Comparison of ENCODE assay signal across 19 cellular contexts in the genomic region with DNA sequence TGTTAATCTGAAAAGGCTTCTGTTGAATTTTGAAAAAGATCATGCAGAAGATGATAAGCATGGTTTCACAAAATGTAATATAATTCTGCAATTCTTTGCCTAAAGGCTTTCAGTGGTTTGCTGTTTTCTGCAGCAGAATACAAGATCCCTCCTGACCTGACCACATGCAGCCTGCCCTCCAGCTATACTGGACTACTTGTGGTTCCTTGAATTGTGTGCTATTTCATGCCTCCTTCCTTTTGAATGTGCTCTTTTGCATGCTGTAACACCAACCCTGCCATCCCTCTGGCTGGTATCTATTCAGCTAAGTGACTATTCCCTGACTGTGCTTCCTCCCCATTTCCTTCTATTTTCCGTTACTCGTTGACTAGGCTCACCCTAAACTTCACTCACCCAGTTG. TPM values are rescaled to one million over a fixed set of nuclear protein-coding genes. Genes with fewer than 3 reads are reported as not detected.
DNase-seq lines count a peak whose midpoint lies in the region; ATAC-seq, FAIRE-seq and TF ChIP-seq lines count a peak whose summit lies in the region.
"Had no signal": no experiment of that assay in that cellular context is flagged by ENCODE, and none has a peak within 500 bp of the region (broad histone marks: within the 10 kb centered on the region; RNA-seq: fewer than 3 reads in every experiment).

No MANE protein-coding gene starts in this region.

- H2AFZ ChIP-seq in PC-3 (ENCODE audit: low read length) = no peak overlapping the region

- H3K9me3 ChIP-seq in testis (no peaks in the 10 kb centered on the region), PC-3 (ENCODE audit: low read length) (no peaks in the 10 kb centered on the region)
- H3K9me3 ChIP-seq: BE2C had no signal

- H3K4me2 ChIP-seq in PC-3 (ENCODE audit: low read length) = no peak overlapping the region

- TF ChIP-seq POLR2A in NB4 (IDR thresholded peaks at IDR 0.05; ENCODE audit: extremely low read depth, insufficient read length) (no peak), testis (IDR thresholded peaks at IDR 0.05) (no peak)

- H3K36me3 ChIP-seq in bronchial epithelial cell (ENCODE audit: control insufficient read depth, insufficient read depth, low read length) (no peaks in the 10 kb centered on the region), testis (ENCODE audit: low read depth, missing control alignments) (no peaks in the 10 kb centered on the region), PC-3 (ENCODE audit: low read depth, low read length) (no peaks in the 10 kb centered on the region)
- H3K36me3 ChIP-seq: BE2C had no signal

- CTCF ChIA-PET in PC-3 (lab: Charles Lee) = no interaction called here

- H3K4me3 ChIP-seq in NB4 (ENCODE audit: low read depth, low read length) (no peak overlapping the region), bronchial epithelial cell (ENCODE audit: low read depth, low read length) (no peak overlapping the region), testis (no peak overlapping the region), PC-3 (ENCODE audit: low read length) (no peak overlapping the region)

- H3K27ac ChIP-seq in testis (no peak overlapping the region), PC-3 (ENCODE audit: low read length) (no peak overlapping the region)
- H3K27ac ChIP-seq: C4-2B had no signal

- no peaks in the 10 kb centered on the region for H3K9me2 ChIP-seq in PC-3 (replicated peaks; ENCODE audit: low read length)

- no peaks in the 10 kb centered on the region for H3K79me2 ChIP-seq in PC-3 (ENCODE audit: low read length)

- H3K4me1 ChIP-seq in testis (no peaks in the 10 kb centered on the region), PC-3 (ENCODE audit: insufficient read depth, low read length) (no peaks in the 10 kb centered on the region)
- H3K4me1 ChIP-seq: BE2C had no signal

- POLR2A ChIA-PET in PC-3 (lab: Charles Lee; ENCODE audit: unreplicated experiment) = no interaction called here

- no peak for FAIRE-seq in bronchial epithelial cell (lab: Jason Lieb, UNC)
- FAIRE-seq: G401.6, GM12892, GM19239 had no signal

- H3F3A ChIP-seq in PC-3 (ENCODE audit: low read length, unreplicated experiment) = no peaks in the 10 kb centered on the region

- BruUV-seq in PC-3 (replicated peaks; lab: Mats Ljungman, UMichigan) = no TSS peak

- intact Hi-C loops in testis (cut with DNase I; ENCODE audit: low total_unique reads) (no loop called here), PC-3 (cut with micrococcal nuclease) (no loop called here)

- DNase-seq in COLO829 (ENCODE audit: low spot score) = peak; percentile 49
- peak; percentile 43 for DNase-seq in NB4 (ENCODE audit: low read depth)
- peak; percentile 66 for DNase-seq in bronchial epithelial cell (ENCODE audit: low read depth)
- DNase-seq in iPS-NIHi7 (ENCODE audit: extremely low spot score) = peak; percentile 4
- no peak for DNase-seq in amygdala (lab: John Stamatoyannopoulos, UW)
- no peak for DNase-seq in testis
- no peak for DNase-seq in PC-3
- DNase-seq in NCI-H510A (lab: John Stamatoyannopoulos, UW) = no peak
- DNase-seq: BE2C; CD8-positive, alpha-beta memory T cell; DMS 273 treated with DMSO at 0.1 percent for 48 hours; DMS79; GOT3; H9 had no signal

- no peak for TF ChIP-seq CTCF in NB4 (IDR thresholded peaks at IDR 0.05; ENCODE audit: low read depth, low read length)
- TF ChIP-seq CTCF in bronchial epithelial cell (IDR thresholded peaks at IDR 0.05; ENCODE audit: insufficient read depth, low read length, severe bottlenecking) = no peak
- TF ChIP-seq CTCF in testis (IDR thresholded peaks at IDR 0.05) = no peak
- no peak for TF ChIP-seq CTCF in PC-3 (conservative IDR thresholded peaks at IDR 0.05; ENCODE audit: low read depth, low read length)

- no peaks in the 10 kb centered on the region for H4K20me1 ChIP-seq in PC-3 (ENCODE audit: low read length)

- H3K27me3 ChIP-seq in bronchial epithelial cell (ENCODE audit: control insufficient read depth, insufficient read depth, low read length) (no peaks in the 10 kb centered on the region), testis (no peaks in the 10 kb centered on the region), PC-3 (ENCODE audit: low read length) (no peaks in the 10 kb centered on the region)

- WGBS in testis, 2 donors = 89 to 93% methylated on average over 2 of the region's 2 CpGs

- no peak overlapping the region for H3K9ac ChIP-seq in PC-3 (ENCODE audit: low read length)

- ATAC-seq in PC-3 = no peak

RNA-seq across cellular contexts. Expression of a gene that starts 55.5 kb away (rescaled TPM):
- under 0.01 TPM in 1 of 2 replicates, not detected in the other for total RNA-seq in bronchial epithelial cell
- 10 to 100 TPM in 1 of 2 donors, 1 to 10 TPM in 1; 9.1 to 12.6 TPM for total RNA-seq in testis
- 2.4 TPM for polyA plus RNA-seq in testis (ENCODE audit: insufficient read depth, low read depth, low replicate concordance)
- not detected in 2 replicates for total RNA-seq in PC-3 (2014; rRNA removed)
- total RNA-seq: A172; CD8-positive, alpha-beta memory T cell had no signal
- polyA plus RNA-seq: CD8-positive, alpha-beta memory T cell had no signal

Comparison
In these comparisons a context has a peak if more than half of its experiments do, and no peak if none do; other contexts are left out.
1. DNase-seq: peak in COLO829 (single experiment), NB4 (single experiment), bronchial epithelial cell (single experiment) and iPS-NIHi7 (single experiment); none in amygdala (0 of 56), testis (single experiment), PC-3 (single experiment) and NCI-H510A (single experiment).
2. RNA of a gene that starts 55.5 kb away (total RNA-seq): 9.1 to 12.6 TPM in testis; under 0.01 TPM in bronchial epithelial cell and not detected in PC-3; every median in the first group is over 10 times any median in the second.